In the genomic region with DNA sequence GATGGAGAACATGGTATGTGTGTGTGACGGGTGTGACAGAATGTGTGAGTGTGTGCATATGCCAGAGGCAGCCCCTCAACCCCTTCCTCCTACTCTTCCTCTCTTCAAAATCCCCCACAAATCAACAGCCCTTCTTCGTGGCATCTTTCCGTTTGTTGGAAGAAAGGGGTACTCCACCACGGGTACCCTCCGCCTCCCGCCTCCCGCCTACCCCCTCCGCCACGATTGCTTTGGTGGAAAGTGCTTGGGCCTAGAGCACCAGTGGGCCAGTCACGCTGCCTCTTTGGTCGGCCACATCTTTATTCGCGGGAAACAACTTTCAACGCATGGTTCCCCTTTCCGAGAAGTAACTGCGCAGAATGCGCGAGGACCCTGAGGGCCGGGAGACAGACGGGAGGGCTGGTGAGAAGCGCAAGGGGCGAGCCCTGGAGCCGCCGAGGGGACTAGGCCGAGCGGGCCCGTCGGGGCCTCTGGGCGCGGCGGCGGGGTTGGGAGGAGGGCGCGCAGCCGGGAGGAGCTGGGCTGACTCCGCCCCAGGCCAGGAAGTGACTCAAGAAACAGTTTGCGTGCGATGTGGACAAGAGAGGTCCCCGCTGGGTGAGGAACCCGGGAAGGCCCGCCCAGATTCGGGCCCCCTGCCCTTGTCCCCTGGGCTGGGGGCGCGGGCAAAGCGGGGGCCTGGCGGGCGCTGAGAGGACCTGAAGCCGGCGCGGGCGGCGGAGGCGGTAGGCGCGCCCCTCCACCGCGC, we compare ENCODE assay signal across 8 cellular contexts. TPM values are rescaled to one million over a fixed set of nuclear protein-coding genes. Genes with fewer than 3 reads are reported as not detected.
DNase-seq lines count a peak whose midpoint lies in the region; ATAC-seq, FAIRE-seq and TF ChIP-seq lines count a peak whose summit lies in the region.

A gene (minus strand): TSS at position 274 of the 748 bp plus-strand sequence. CDS start 614 bp downstream, outside the sequence.
A gene (plus strand): TSS at position 560 of the 748 bp plus-strand sequence. CDS start 777 bp downstream, outside the sequence.

- peak; percentile 58 for DNase-seq in DMS 273 treated with DMSO at 0.1 percent for 48 hours (lab: John Stamatoyannopoulos, UW)
- peak; percentile 85 for DNase-seq in HTR-8/SVneo (ENCODE audit: insufficient read length, low spot score)
- DNase-seq in activated T-cell treated with anti-CD3 and anti-CD28 coated beads, Interleukin-2, amount 50 U/mL, for 4 hours: peak; percentile 83
- DNase-seq in esophagus squamous epithelium (lab: John Stamatoyannopoulos, UW): peak; percentile 46
- DNase-seq in naive B cell: peak; percentile 90
- peak; percentile 78 to 85 for DNase-seq in stimulated activated CD8-positive, alpha-beta memory T cell treated with anti-CD3 and anti-CD28 coated beads, Interleukin-7, amount 100 ng/mL, for 48 hours (ENCODE audit: extremely low read depth in 1 of 2, low read depth in 1 of 2)

- H3K27ac ChIP-seq in esophagus squamous epithelium: peak within 1 kb of the TSS; percentile 93 to 99 (median 98)

- peaks cover 26 to 77% (median 46%) of the 10 kb centered on the region in 3 donors for H3K4me1 ChIP-seq in esophagus squamous epithelium

- H3K4me3 ChIP-seq in esophagus squamous epithelium: peak within 1 kb of the TSS; percentile 59 to 88 (median 80)

- peaks cover 17% of the 10 kb centered on the region for H3K36me3 Mint-ChIP-seq in activated T-cell treated with anti-CD3 and anti-CD28 coated beads, Interleukin-2, amount 50 U/mL, for 4 hours (ENCODE audit: insufficient read depth)
- H3K36me3 Mint-ChIP-seq in naive B cell: peaks cover 0 to 17% of the 10 kb centered on the region in 2 donors

- peak within 1 kb of the TSS; percentile 91 for H3K4me3 Mint-ChIP-seq in activated T-cell treated with anti-CD3 and anti-CD28 coated beads, Interleukin-2, amount 50 U/mL, for 4 hours
- H3K4me3 Mint-ChIP-seq in naive B cell: peak within 1 kb of the TSS; percentile 88 to 96 (median 94)

- 11 to 16% methylated on average over 6 to 14 of the region's 57 CpGs for WGBS in esophagus squamous epithelium, 2 donors

- TF ChIP-seq CTCF in esophagus squamous epithelium (IDR thresholded peaks at IDR 0.05): peak in 1 of 6 experiments; percentile 16

- H3K9me3 ChIP-seq in esophagus squamous epithelium: no peaks in the 10 kb centered on the region

- H3K4me1 Mint-ChIP-seq in activated T-cell treated with anti-CD3 and anti-CD28 coated beads, Interleukin-2, amount 50 U/mL, for 4 hours (ENCODE audit: low read depth): peaks cover 50% of the 10 kb centered on the region
- H3K4me1 Mint-ChIP-seq in naive B cell: peaks cover 25 to 38% (median 37%) of the 10 kb centered on the region in 3 donors

- FAIRE-seq in HTR-8/SVneo (lab: Jason Lieb, UNC): no peak

- peak within 1 kb of the TSS; percentile 89 to 100 (median 98) for H3K27ac Mint-ChIP-seq in naive B cell

- no peaks in the 10 kb centered on the region for H3K9me3 Mint-ChIP-seq in activated T-cell treated with anti-CD3 and anti-CD28 coated beads, Interleukin-2, amount 50 U/mL, for 4 hours
- no peaks in the 10 kb centered on the region for H3K9me3 Mint-ChIP-seq in naive B cell

- H3K36me3 ChIP-seq in esophagus squamous epithelium: peaks cover 14 to 34% (median 14%) of the 10 kb centered on the region in 3 donors

- no peaks in the 10 kb centered on the region for H3K27me3 Mint-ChIP-seq in activated T-cell treated with anti-CD3 and anti-CD28 coated beads, Interleukin-2, amount 50 U/mL, for 4 hours (ENCODE audit: low read depth)
- no peaks in the 10 kb centered on the region for H3K27me3 Mint-ChIP-seq in naive B cell

- ATAC-seq in GM21390 (IDR thresholded peaks at IDR 0.05; ENCODE audit: unreplicated experiment) (peak; percentile 78), naive B cell (ENCODE audit: low read depth in 2 of 2) (peak; percentile 71 to 78)
- peak; percentile 86 to 87 for ATAC-seq in activated T-cell treated with anti-CD3 and anti-CD28 coated beads, Interleukin-2, amount 50 U/mL, for 4 hours

- no peaks in the 10 kb centered on the region for H3K27me3 ChIP-seq in esophagus squamous epithelium

- intact Hi-C loops in esophagus squamous epithelium (cut with DNase I): loop anchor here (5.0 kb wide), 2 partner anchors 62 to 97 kb away; a partner anchor contains a TSS

- peak in 3 of 4 donors; percentile 75 to 98 (median 95) for TF ChIP-seq POLR2A in esophagus squamous epithelium (IDR thresholded peaks at IDR 0.05)

TF ChIP-seq in PFSK-1, 5 proteins besides CTCF, POLR2A, EP300 and RAD21:
- no peak for TF ChIP-seq TAF1 (IDR thresholded peaks at IDR 0.05; ENCODE audit: borderline replicate concordance, insufficient read depth, low read length)
- TF ChIP-seq FOXP2 (optimal IDR thresholded peaks at IDR 0.05; ENCODE audit: borderline replicate concordance, extremely low read depth, extremely low read length, insufficient read depth): peak; percentile 72
- TF ChIP-seq, protein P1, sequence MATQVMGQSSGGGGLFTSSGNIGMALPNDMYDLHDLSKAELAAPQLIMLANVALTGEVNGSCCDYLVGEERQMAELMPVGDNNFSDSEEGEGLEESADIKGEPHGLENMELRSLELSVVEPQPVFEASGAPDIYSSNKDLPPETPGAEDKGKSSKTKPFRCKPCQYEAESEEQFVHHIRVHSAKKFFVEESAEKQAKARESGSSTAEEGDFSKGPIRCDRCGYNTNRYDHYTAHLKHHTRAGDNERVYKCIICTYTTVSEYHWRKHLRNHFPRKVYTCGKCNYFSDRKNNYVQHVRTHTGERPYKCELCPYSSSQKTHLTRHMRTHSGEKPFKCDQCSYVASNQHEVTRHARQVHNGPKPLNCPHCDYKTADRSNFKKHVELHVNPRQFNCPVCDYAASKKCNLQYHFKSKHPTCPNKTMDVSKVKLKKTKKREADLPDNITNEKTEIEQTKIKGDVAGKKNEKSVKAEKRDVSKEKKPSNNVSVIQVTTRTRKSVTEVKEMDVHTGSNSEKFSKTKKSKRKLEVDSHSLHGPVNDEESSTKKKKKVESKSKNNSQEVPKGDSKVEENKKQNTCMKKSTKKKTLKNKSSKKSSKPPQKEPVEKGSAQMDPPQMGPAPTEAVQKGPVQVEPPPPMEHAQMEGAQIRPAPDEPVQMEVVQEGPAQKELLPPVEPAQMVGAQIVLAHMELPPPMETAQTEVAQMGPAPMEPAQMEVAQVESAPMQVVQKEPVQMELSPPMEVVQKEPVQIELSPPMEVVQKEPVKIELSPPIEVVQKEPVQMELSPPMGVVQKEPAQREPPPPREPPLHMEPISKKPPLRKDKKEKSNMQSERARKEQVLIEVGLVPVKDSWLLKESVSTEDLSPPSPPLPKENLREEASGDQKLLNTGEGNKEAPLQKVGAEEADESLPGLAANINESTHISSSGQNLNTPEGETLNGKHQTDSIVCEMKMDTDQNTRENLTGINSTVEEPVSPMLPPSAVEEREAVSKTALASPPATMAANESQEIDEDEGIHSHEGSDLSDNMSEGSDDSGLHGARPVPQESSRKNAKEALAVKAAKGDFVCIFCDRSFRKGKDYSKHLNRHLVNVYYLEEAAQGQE (IDR thresholded peaks at IDR 0.05; ENCODE audit: insufficient read depth in 1 of 2, low read depth in 2 of 2, low read length in 2 of 2): no peak
- TF ChIP-seq POLR2AphosphoS5 (IDR thresholded peaks at IDR 0.05; ENCODE audit: low read depth, low read length): peak; percentile 68
- TF ChIP-seq SIN3A (IDR thresholded peaks at IDR 0.05; ENCODE audit: borderline replicate concordance, insufficient read depth, low read length): no peak
TF ChIP-seq in PFSK-1: peak in this region for 2.

RNA-seq across cellular contexts. Expression of the first gene that starts in this region (rescaled TPM):
- 2.8 TPM for polyA plus RNA-seq in PFSK-1 (2012; ENCODE audit: insufficient read length, low read depth)
- 1 to 10 TPM; 3.1 to 5.6 (median 3.6) TPM for total RNA-seq in activated T-cell treated with anti-CD3 and anti-CD28 coated beads, Interleukin-2, amount 50 U/mL, for 4 hours
- total RNA-seq in esophagus squamous epithelium: under 1 TPM in 3 of 4 donors, not detected in 1; 0.13 to 0.95 (median 0.85) TPM
- 1 to 10 TPM in 5 of 6 donors, under 1 TPM in 1; 0.70 to 2.6 (median 2.1) TPM for polyA plus RNA-seq in naive B cell (ENCODE audit: low read depth in 6 of 6)

RNA-seq across cellular contexts. Expression of the second gene that starts in this region (rescaled TPM):
- 31.6 TPM for polyA plus RNA-seq in PFSK-1 (2012; ENCODE audit: insufficient read length, low read depth)
- total RNA-seq in activated T-cell treated with anti-CD3 and anti-CD28 coated beads, Interleukin-2, amount 50 U/mL, for 4 hours: 10 to 100 TPM; 53.2 to 65.1 (median 56.5) TPM
- 10 to 100 TPM; 35.6 to 68.9 (median 42.9) TPM for total RNA-seq in esophagus squamous epithelium
- 10 to 100 TPM; 22.8 to 39.8 (median 24.0) TPM for polyA plus RNA-seq in naive B cell (ENCODE audit: low read depth in 6 of 6)

Comparison
In these comparisons a context has a peak if more than half of its experiments do, and no peak if none do; other contexts are left out.
1. Peak in every context shown above with its lines: DNase-seq, ATAC-seq, H3K4me3 ChIP-seq and H3K27ac ChIP-seq.